7 cellular contexts compared by ENCODE assay signal in genomic region chr12:6538420-6539275, GRCh38. TPM values are rescaled to one million over a fixed set of nuclear protein-coding genes. Genes with fewer than 3 reads are reported as not detected.
DNase-seq lines count a peak whose midpoint lies in the region; ATAC-seq, FAIRE-seq and TF ChIP-seq lines count a peak whose summit lies in the region.

No MANE protein-coding gene starts in this region.

- H3K4me1 ChIP-seq in GM12878 (ENCODE audit: control insufficient read depth, insufficient read depth, low read length) (peaks cover 26% of the 10 kb centered on the region), neuronal stem cell (ENCODE audit: control insufficient read depth in 2 of 2, insufficient read depth in 1 of 2, low read depth in 1 of 2, low read length in 2 of 2) (peaks cover 17 to 33% of the 10 kb centered on the region in 2 donors)

- TF ChIP-seq EP300 in GM12878 (IDR thresholded peaks at IDR 0.05; ENCODE audit: borderline replicate concordance in 1 of 2, control insufficient read depth in 1 of 2, low read depth in 2 of 2, low read length in 2 of 2), result no peak

- TF ChIP-seq CTCF in GM12864 (IDR thresholded peaks at IDR 0.05; ENCODE audit: low read depth, low read length, missing control alignments), result no peak
- no peak for TF ChIP-seq CTCF in GM12878 (IDR thresholded peaks at IDR 0.05 in 2 of 3, conservative IDR thresholded peaks at IDR 0.05 in 1 of 3; ENCODE audit: control insufficient read depth in 2 of 3, extremely low read depth in 1 of 3, insufficient read depth in 1 of 3, low read depth in 3 of 3, low read length in 3 of 3)

- H3K4me2 ChIP-seq in GM12878 (ENCODE audit: control insufficient read depth, insufficient read depth) (peak overlapping the region; percentile 98), neuronal stem cell (ENCODE audit: insufficient read depth, low read length, poor library complexity, severe bottlenecking) (no peak overlapping the region)

- peaks cover 11% of the 10 kb centered on the region for H3K79me1 ChIP-seq in neuronal stem cell (ENCODE audit: low read depth, low read length)

- H2BK120ac ChIP-seq in neuronal stem cell (ENCODE audit: low read depth, low read length), result no peak overlapping the region

- peak; percentile 72 for TF ChIP-seq POLR2A in GM12878 (IDR thresholded peaks at IDR 0.05; ENCODE audit: low read depth, low read length)

- 12% methylated on average over 23 of the region's 23 CpGs for WGBS in GM12878 (ENCODE audit: insufficient coverage, insufficient replicate concordance, low lambda C conversion rate, missing lambda C conversion rate)
- WGBS in neuronal stem cell (ENCODE audit: extremely low coverage in 2 of 2, insufficient read length in 2 of 2, insufficient replicate concordance in 1 of 2), 2 donors, result no CpG with 5 or more reads among the region's 23 CpGs

- SMC1A ChIA-PET in GM12878 (lab: Charles Lee; ENCODE audit: uncharacterized antibody, unreplicated experiment), result interaction anchor here (0.6 to 7.9 kb wide), 19 partner anchors 10 to 216 kb away, joined by 3 to 83 read pairs (median 5); partner anchors contain the start of gene TAPBPL

- H3K14ac ChIP-seq in neuronal stem cell (ENCODE audit: low read length), result no peak overlapping the region

- DNase-seq in GM12864 (ENCODE audit: low read depth) (no peak), MV-4-11 (lab: John Stamatoyannopoulos, UW) (peak; percentile 26), GM12878 (ENCODE audit: low read depth, low spot score) (no peak), neuronal stem cell (ENCODE audit: low spot score) (no peak), NCI-H1105 treated with DMSO at 0.1 percent for 48 hours (lab: John Stamatoyannopoulos, UW) (no peak), putamen (ENCODE audit: low spot score) (no peak)

- no peak overlapping the region for H2AFZ ChIP-seq in GM12878 (ENCODE audit: control insufficient read depth, low read depth, low read length)
- H2AFZ ChIP-seq in neuronal stem cell (ENCODE audit: low read length), result no peak overlapping the region

- peaks cover 48% of the 10 kb centered on the region for H3K79me2 ChIP-seq in GM12878 (ENCODE audit: control insufficient read depth, insufficient read depth, low read length)

- H3K23ac ChIP-seq in neuronal stem cell (ENCODE audit: low read depth, low read length, poor library complexity), result no peak overlapping the region

- no peak for FAIRE-seq in GM12878 (lab: Jason Lieb, UNC)

- CTCF ChIA-PET in GM12878 (lab: Yijun Ruan, JAX), result interaction anchor here (0.7 to 7.7 kb wide), 44 partner anchors 7 to 329 kb away, joined by 3 to 91 read pairs (median 5); partner anchors contain the start of genes CD27, IFFO1, MRPL51 and NOP2

- RAD21 ChIA-PET in GM12878 (lab: Charles Lee; ENCODE audit: unreplicated experiment), result interaction anchor here (0.9 to 6.9 kb wide), 18 partner anchors 15 to 220 kb away, joined by 3 to 67 read pairs (median 6); partner anchors contain the start of genes MLF2, TAPBPL, VAMP1 and ZNF384

- H3K27ac ChIP-seq in GM12878 (ENCODE audit: control insufficient read depth, insufficient read depth) (peak overlapping the region; percentile 9; the same call in 1 of the 2 replicates), neuronal stem cell (replicated peaks; ENCODE audit: low read length) (peak overlapping the region; percentile 14)

- H3K4me3 ChIP-seq in GM12864 (ENCODE audit: low read depth, low read length) (peak overlapping the region; percentile 16; the same call in 1 of the 2 replicates), GM12878 (no peak overlapping the region; the same call in 1 of the 2 replicates), neuronal stem cell (ENCODE audit: low read length in 2 of 2) (peak overlapping the region in 1 of 2 donors; percentile 41)

- no peak overlapping the region for H2BK12ac ChIP-seq in neuronal stem cell (ENCODE audit: low read length)

- H3K9me3 ChIP-seq in GM12878 (replicated peaks; ENCODE audit: control insufficient read depth, insufficient read depth, low read length), result no peaks in the 10 kb centered on the region
- H3K9me3 ChIP-seq in neuronal stem cell (replicated peaks in 1 of 2; ENCODE audit: control insufficient read depth in 2 of 2, insufficient read depth in 1 of 2, low read depth in 1 of 2, low read length in 2 of 2), result peaks cover 0 to 2% of the 10 kb centered on the region in 2 donors

- peaks cover 24 to 30% of the 10 kb centered on the region in 2 experiments; a peak in 3 of 4 replicates for H3K36me3 ChIP-seq in GM12878 (ENCODE audit: control insufficient read depth in 2 of 2, insufficient read depth in 2 of 2, low read length in 1 of 2)
- H3K36me3 ChIP-seq in neuronal stem cell (replicated peaks in 1 of 2; ENCODE audit: control insufficient read depth in 2 of 2, insufficient read depth in 2 of 2, low read length in 2 of 2), result peaks cover 39 to 56% of the 10 kb centered on the region in 2 donors

- H2BK15ac ChIP-seq in neuronal stem cell (ENCODE audit: low read length), result no peak overlapping the region

- H3K9ac ChIP-seq in GM12878 (ENCODE audit: control insufficient read depth, insufficient read depth, low read length) (peak overlapping the region; percentile 22; the same call in 1 of the 2 replicates), neuronal stem cell (ENCODE audit: low read depth, low read length, poor library complexity) (no peak overlapping the region)

- in situ Hi-C loops in GM12878 (cut with MboI), result no loop called here

- no TSS peak for BruUV-seq in GM12878 (replicated peaks; lab: Mats Ljungman, UMichigan)

- H3K4ac ChIP-seq in neuronal stem cell (ENCODE audit: low read length), result no peak overlapping the region

- no peaks in the 10 kb centered on the region for H3K27me3 ChIP-seq in GM12878 (replicated peaks in 1 of 2; ENCODE audit: control insufficient read depth in 2 of 2, insufficient read depth in 2 of 2, low read length in 1 of 2)
- no peaks in the 10 kb centered on the region for H3K27me3 ChIP-seq in neuronal stem cell (ENCODE audit: control insufficient read depth in 3 of 3, insufficient read depth in 3 of 3, low read depth in 1 of 3, low read length in 3 of 3)

- ATAC-seq in GM12878, result no peak
- ATAC-seq in GM21717 (IDR thresholded peaks at IDR 0.05; ENCODE audit: unreplicated experiment), result no peak

- POLR2A ChIA-PET in GM12878 (lab: Charles Lee), result interaction anchor here (0.8 to 4.3 kb wide), 11 partner anchors 9 to 212 kb away, joined by 3 to 19 read pairs (median 4); partner anchors contain the start of genes MRPL51, NOP2, TAPBPL and VAMP1

- intact Hi-C loops in GM12878 (cut with micrococcal nuclease; ENCODE audit: unreplicated experiment), result loop anchor here (1.0 to 5.0 kb wide), 2 partner anchors 71 to 115 kb away; no protein-coding TSS in a partner anchor

- no peak overlapping the region for H3K18ac ChIP-seq in neuronal stem cell (ENCODE audit: low read length)

- no peak overlapping the region for H4K91ac ChIP-seq in neuronal stem cell (ENCODE audit: low read depth, low read length, poor library complexity)

- H4K8ac ChIP-seq in neuronal stem cell (ENCODE audit: low read depth, low read length), result no peak overlapping the region

- no peak for TF ChIP-seq RAD21 in GM12878 (IDR thresholded peaks at IDR 0.05; ENCODE audit: insufficient read depth, low read depth, low read length)

- no peak overlapping the region for H2BK5ac ChIP-seq in neuronal stem cell (ENCODE audit: low read length)

- no peak overlapping the region for H2AK5ac ChIP-seq in neuronal stem cell (ENCODE audit: low read depth, low read length)

- H4K20me1 ChIP-seq in GM12878 (ENCODE audit: control insufficient read depth, insufficient read depth), result peaks cover 24% of the 10 kb centered on the region

RNA-seq across cellular contexts. Expression of gene GAPDH, which starts 4.3 kb away (rescaled TPM):
- total RNA-seq in GM12878 (2013; cell fraction: nucleolus; rRNA removed), result 971 and 990 TPM in 2 replicates
- total RNA-seq in GM12878 (2014; rRNA removed), result 8,450 and 8,907 TPM in 2 replicates
- 5,296 and 5,818 TPM in 2 replicates for total RNA-seq in GM12878 (2014; rRNA removed; fragmentation: Illumina TruSeq; extraction: Trizol)
- 5,606 and 5,698 TPM in 2 replicates for total RNA-seq in GM12878 (2021)
- 4,872 TPM for polyA plus RNA-seq in GM12878 (2011; ENCODE audit: low read depth)
- polyA plus RNA-seq in GM12878 (2011; rRNA removed), result 7,976 and 14,240 TPM in 2 replicates
- 25,075 and 29,832 TPM in 2 replicates for polyA plus RNA-seq in GM12878 (2011; cell fraction: cytosol; rRNA removed)
- polyA plus RNA-seq in GM12878 (2011; cell fraction: nucleus; rRNA removed), result 10,735 and 12,198 TPM in 2 replicates
- polyA plus RNA-seq in GM12878 (2012), result 10,674 and 13,698 TPM in 2 replicates
- 5,112 and 9,478 TPM in 2 replicates for polyA plus RNA-seq in GM12878 (2014; fragmentation: Illumina TruSeq; extraction: Trizol)
- polyA plus RNA-seq in GM12878 (2014; fragmentation: Nextera tagmentation; extraction: Ambion mirVana), result over 10,000 TPM in 1 of 2 experiments, 1,000 to 10,000 TPM in 1; 9,323 to 11,518 TPM
- polyA plus RNA-seq in GM12878 (2014; rRNA removed), result 9,590 and 10,389 TPM in 2 replicates
- 1,000 to 10,000 TPM; 9,069 to 9,909 TPM for polyA plus RNA-seq in GM12878 (2016; fragmentation: Nextera tagmentation; extraction: Ambion mirVana)
- 10,096 and 19,827 TPM in 2 replicates for polyA minus RNA-seq in GM12878 (2011; rRNA and poly(A)+ RNA removed)
- polyA minus RNA-seq in GM12878 (2011; cell fraction: cytosol; rRNA and poly(A)+ RNA removed), result 5,010 and 5,239 TPM in 2 replicates
- polyA minus RNA-seq in GM12878 (2011; cell fraction: nucleus; rRNA and poly(A)+ RNA removed), result 1,914 and 2,640 TPM in 2 replicates
- 3,243 TPM for polyA plus RNA-seq in neuronal stem cell (2013, experiment 1 of 2)
- 3,181 TPM for polyA plus RNA-seq in neuronal stem cell (2013, experiment 2 of 2)

RNA-seq across cellular contexts. Expression of gene IFFO1, which starts 17.2 kb away (rescaled TPM):
- total RNA-seq in GM12878 (2013; cell fraction: nucleolus; rRNA removed), result 9.8 and 9.9 TPM in 2 replicates
- total RNA-seq in GM12878 (2014; rRNA removed) (6.3 and 7.1 TPM in 2 replicates), GM12878 (2014; rRNA removed; fragmentation: Illumina TruSeq; extraction: Trizol) (4.7 and 5.1 TPM in 2 replicates), GM12878 (2021) (14.4 and 16.6 TPM in 2 replicates)
- 4.4 TPM for polyA plus RNA-seq in GM12878 (2011; ENCODE audit: low read depth)
- polyA plus RNA-seq in GM12878 (2011; rRNA removed) (5.0 and 7.1 TPM in 2 replicates), GM12878 (2014; fragmentation: Illumina TruSeq; extraction: Trizol) (2.2 and 5.4 TPM in 2 replicates), GM12878 (2014; fragmentation: Nextera tagmentation; extraction: Ambion mirVana) (under 1 TPM; 0.50 to 0.93 TPM), GM12878 (2014; rRNA removed) (20.9 and 21.8 TPM in 2 replicates), GM12878 (2016; fragmentation: Nextera tagmentation; extraction: Ambion mirVana) (1 to 10 TPM; 2.7 to 8.8 TPM)
- 7.4 and 12.0 TPM in 2 replicates for polyA plus RNA-seq in GM12878 (2011; cell fraction: cytosol; rRNA removed)
- polyA plus RNA-seq in GM12878 (2011; cell fraction: nucleus; rRNA removed), result 49.7 and 69.0 TPM in 2 replicates
- polyA plus RNA-seq in GM12878 (2012), result 7.9 and 10.3 TPM in 2 replicates
- 3.4 and 5.6 TPM in 2 replicates for polyA minus RNA-seq in GM12878 (2011; rRNA and poly(A)+ RNA removed)
- 1.3 and 2.7 TPM in 2 replicates for polyA minus RNA-seq in GM12878 (2011; cell fraction: cytosol; rRNA and poly(A)+ RNA removed)
- 6.2 and 14.2 TPM in 2 replicates for polyA minus RNA-seq in GM12878 (2011; cell fraction: nucleus; rRNA and poly(A)+ RNA removed)
- polyA plus RNA-seq in neuronal stem cell (2013, experiment 1 of 2), result 11.5 TPM
- polyA plus RNA-seq in neuronal stem cell (2013, experiment 2 of 2), result 10.5 TPM

RNA-seq across cellular contexts. Expression of gene NOP2, which starts 29.4 kb away (rescaled TPM):
- 92.6 and 92.8 TPM in 2 replicates for total RNA-seq in GM12878 (2013; cell fraction: nucleolus; rRNA removed)
- total RNA-seq in GM12878 (2014; rRNA removed) (93.6 and 97.4 TPM in 2 replicates), GM12878 (2014; rRNA removed; fragmentation: Illumina TruSeq; extraction: Trizol) (61.3 and 62.3 TPM in 2 replicates), GM12878 (2021) (99.1 and 102 TPM in 2 replicates)
- 48.7 TPM for polyA plus RNA-seq in GM12878 (2011; ENCODE audit: low read depth)
- polyA plus RNA-seq in GM12878 (2011; rRNA removed) (74.7 and 91.2 TPM in 2 replicates), GM12878 (2014; fragmentation: Illumina TruSeq; extraction: Trizol) (116 and 121 TPM in 2 replicates), GM12878 (2014; fragmentation: Nextera tagmentation; extraction: Ambion mirVana) (10 to 100 TPM; 26.5 to 27.3 TPM), GM12878 (2014; rRNA removed) (96.9 and 98.8 TPM in 2 replicates), GM12878 (2016; fragmentation: Nextera tagmentation; extraction: Ambion mirVana) (100 to 1,000 TPM; 112 to 114 TPM)
- polyA plus RNA-seq in GM12878 (2011; cell fraction: cytosol; rRNA removed), result 67.5 and 81.8 TPM in 2 replicates
- polyA plus RNA-seq in GM12878 (2011; cell fraction: nucleus; rRNA removed), result 193 and 252 TPM in 2 replicates
- polyA plus RNA-seq in GM12878 (2012), result 40.1 and 60.0 TPM in 2 replicates
- polyA minus RNA-seq in GM12878 (2011; rRNA and poly(A)+ RNA removed), result 36.6 and 67.0 TPM in 2 replicates
- polyA minus RNA-seq in GM12878 (2011; cell fraction: cytosol; rRNA and poly(A)+ RNA removed), result 19.4 and 32.1 TPM in 2 replicates
- polyA minus RNA-seq in GM12878 (2011; cell fraction: nucleus; rRNA and poly(A)+ RNA removed), result 30.7 and 68.6 TPM in 2 replicates
- 27.0 TPM for polyA plus RNA-seq in neuronal stem cell (2013, experiment 1 of 2)
- 24.3 TPM for polyA plus RNA-seq in neuronal stem cell (2013, experiment 2 of 2)

RNA-seq across cellular contexts. Expression of gene NCAPD2, which starts 44.7 kb away (rescaled TPM):
- 64.5 and 66.0 TPM in 2 replicates for total RNA-seq in GM12878 (2013; cell fraction: nucleolus; rRNA removed)
- total RNA-seq in GM12878 (2014; rRNA removed) (141 and 144 TPM in 2 replicates), GM12878 (2014; rRNA removed; fragmentation: Illumina TruSeq; extraction: Trizol) (96.9 and 98.2 TPM in 2 replicates), GM12878 (2021) (110 and 113 TPM in 2 replicates)
- polyA plus RNA-seq in GM12878 (2011; ENCODE audit: low read depth), result 34.6 TPM
- polyA plus RNA-seq in GM12878 (2011; rRNA removed) (84.0 and 160 TPM in 2 replicates), GM12878 (2014; fragmentation: Illumina TruSeq; extraction: Trizol) (110 and 146 TPM in 2 replicates), GM12878 (2014; fragmentation: Nextera tagmentation; extraction: Ambion mirVana) (10 to 100 TPM; 24.2 to 32.8 TPM), GM12878 (2014; rRNA removed) (114 TPM in 2 replicates), GM12878 (2016; fragmentation: Nextera tagmentation; extraction: Ambion mirVana) (100 to 1,000 TPM; 105 to 108 TPM)
- 138 and 147 TPM in 2 replicates for polyA plus RNA-seq in GM12878 (2011; cell fraction: cytosol; rRNA removed)
- 98.8 and 145 TPM in 2 replicates for polyA plus RNA-seq in GM12878 (2011; cell fraction: nucleus; rRNA removed)
- polyA plus RNA-seq in GM12878 (2012), result 50.7 and 70.2 TPM in 2 replicates
- polyA minus RNA-seq in GM12878 (2011; rRNA and poly(A)+ RNA removed), result 165 and 222 TPM in 2 replicates
- polyA minus RNA-seq in GM12878 (2011; cell fraction: cytosol; rRNA and poly(A)+ RNA removed), result 89.0 and 105 TPM in 2 replicates
- 67.3 and 111 TPM in 2 replicates for polyA minus RNA-seq in GM12878 (2011; cell fraction: nucleus; rRNA and poly(A)+ RNA removed)
- polyA plus RNA-seq in neuronal stem cell (2013, experiment 1 of 2), result 78.4 TPM
- 81.0 TPM for polyA plus RNA-seq in neuronal stem cell (2013, experiment 2 of 2)

RNA-seq across cellular contexts. Expression of gene MRPL51, which starts 45.6 kb away (rescaled TPM):
- 9.8 and 10.5 TPM in 2 replicates for total RNA-seq in GM12878 (2013; cell fraction: nucleolus; rRNA removed)
- total RNA-seq in GM12878 (2014; rRNA removed) (137 and 175 TPM in 2 replicates), GM12878 (2014; rRNA removed; fragmentation: Illumina TruSeq; extraction: Trizol) (254 and 259 TPM in 2 replicates), GM12878 (2021) (275 and 276 TPM in 2 replicates)
- polyA plus RNA-seq in GM12878 (2011; ENCODE audit: low read depth), result 71.7 TPM
- polyA plus RNA-seq in GM12878 (2011; rRNA removed) (159 and 252 TPM in 2 replicates), GM12878 (2014; fragmentation: Illumina TruSeq; extraction: Trizol) (241 and 255 TPM in 2 replicates), GM12878 (2014; fragmentation: Nextera tagmentation; extraction: Ambion mirVana) (1,000 to 10,000 TPM in 1 of 2 experiments, 100 to 1,000 TPM in 1; 908 to 1,202 TPM), GM12878 (2014; rRNA removed) (167 and 183 TPM in 2 replicates), GM12878 (2016; fragmentation: Nextera tagmentation; extraction: Ambion mirVana) (100 to 1,000 TPM; 583 to 588 TPM)
- polyA plus RNA-seq in GM12878 (2011; cell fraction: cytosol; rRNA removed), result 119 and 123 TPM in 2 replicates
- 64.4 and 67.0 TPM in 2 replicates for polyA plus RNA-seq in GM12878 (2011; cell fraction: nucleus; rRNA removed)
- 159 and 228 TPM in 2 replicates for polyA plus RNA-seq in GM12878 (2012)
- 29.2 and 48.2 TPM in 2 replicates for polyA minus RNA-seq in GM12878 (2011; rRNA and poly(A)+ RNA removed)
- 18.4 and 20.6 TPM in 2 replicates for polyA minus RNA-seq in GM12878 (2011; cell fraction: cytosol; rRNA and poly(A)+ RNA removed)
- polyA minus RNA-seq in GM12878 (2011; cell fraction: nucleus; rRNA and poly(A)+ RNA removed), result 15.7 and 20.9 TPM in 2 replicates
- 584 TPM for polyA plus RNA-seq in neuronal stem cell (2013, experiment 1 of 2)
- polyA plus RNA-seq in neuronal stem cell (2013, experiment 2 of 2), result 624 TPM
